Comparison of ENCODE assay signal across 12 cellular contexts in genomic region chr19:19155495-19156219, GRCh38. TPM values are rescaled to one million over a fixed set of nuclear protein-coding genes. Genes with fewer than 3 reads are reported as not detected.
DNase-seq lines count a peak whose midpoint lies in the region; ATAC-seq and TF ChIP-seq lines count a peak whose summit lies in the region.
"Had no signal": no experiment of that assay in that cellular context is flagged by ENCODE, and none has a peak within 500 bp of the region (broad histone marks: within the 10 kb centered on the region; RNA-seq: fewer than 3 reads in every experiment).

No MANE protein-coding gene starts in this region.

- no peak overlapping the region for H3K27ac Mint-ChIP-seq in Caco-2 (ENCODE audit: unreplicated experiment)

- H3K9me3 ChIP-seq in Caco-2: no peaks in the 10 kb centered on the region
- H3K9me3 ChIP-seq in GM23248 (ENCODE audit: low read depth): no peaks in the 10 kb centered on the region

- H2AFZ ChIP-seq in GM23248: no peak overlapping the region

- H3K27ac ChIP-seq in GM23248: no peak overlapping the region
- H3K27ac ChIP-seq: epithelial cell of prostate had no signal

- H3K4me2 ChIP-seq in GM23248 (ENCODE audit: unreplicated experiment): no peak overlapping the region

- WGBS in GM23248 (ENCODE audit: low coverage in 1 of 2, low lambda C conversion rate in 2 of 2, missing lambda C conversion rate in 2 of 2), 2 experiments: 92 to 96% methylated on average over 10 of the region's 10 CpGs

- H3K36me3 ChIP-seq in GM06990 (ENCODE audit: control insufficient read depth, insufficient read depth, low read length) (no peaks in the 10 kb centered on the region; the same call in none of the 2 replicates), Caco-2 (ENCODE audit: control insufficient read depth, insufficient read depth, low read length) (no peaks in the 10 kb centered on the region), GM23248 (ENCODE audit: low read depth) (no peaks in the 10 kb centered on the region)

- no peaks in the 10 kb centered on the region for H3K79me2 ChIP-seq in GM23248 (ENCODE audit: insufficient read depth)

- in situ Hi-C loops in GM23248 (cut with MboI): no loop called here

- no peaks in the 10 kb centered on the region for H3K9me3 Mint-ChIP-seq in Caco-2 (ENCODE audit: unreplicated experiment)

- H3K36me3 Mint-ChIP-seq in Caco-2 (ENCODE audit: insufficient read depth, unreplicated experiment): no peaks in the 10 kb centered on the region

- DNase-seq in GM06990 (ENCODE audit: extremely low read depth, insufficient read length) (peak; percentile 86), GM19238 (ENCODE audit: insufficient read length, low spot score) (peak; percentile 62), Caco-2 (no peak), NCI-H345 treated with DMSO at 0.1 percent for 48 hours (lab: John Stamatoyannopoulos, UW; ENCODE audit: unreplicated experiment) (no peak), GM23248 (no peak), middle frontal gyrus (ENCODE audit: extremely low spot score, low spot score) (no peak)
- DNase-seq: NCI-H1092 treated with DMSO at 0.1 percent for 48 hours, spleen, T-helper 9 cell had no signal

- no peak overlapping the region for H3K4me3 Mint-ChIP-seq in Caco-2 (ENCODE audit: unreplicated experiment)

- H3K27me3 ChIP-seq in GM06990 (replicated peaks; ENCODE audit: control insufficient read depth, insufficient read depth, low read length): no peaks in the 10 kb centered on the region
- no peaks in the 10 kb centered on the region for H3K27me3 ChIP-seq in Caco-2 (replicated peaks; ENCODE audit: control insufficient read depth, insufficient read depth, low read length)
- H3K27me3 ChIP-seq in GM23248 (replicated peaks; ENCODE audit: insufficient read depth): no peaks in the 10 kb centered on the region
- H3K27me3 ChIP-seq: spleen had no signal

- no peak overlapping the region for H3K9ac ChIP-seq in GM23248

- BruUV-seq in Caco-2 (replicated peaks; lab: Mats Ljungman, UMichigan): no TSS peak

- TF ChIP-seq CTCF in GM06990 (IDR thresholded peaks at IDR 0.05; ENCODE audit: insufficient read depth, low read length, poor library complexity, severe bottlenecking) (no peak), Caco-2 (IDR thresholded peaks at IDR 0.05; ENCODE audit: insufficient read depth in 1 of 2, low read depth in 1 of 2, low read length in 1 of 2, severe bottlenecking in 1 of 2, unreplicated experiment in 1 of 2) (no peak)

- H3K4me1 ChIP-seq in Caco-2: no peaks in the 10 kb centered on the region
- H3K4me1 ChIP-seq in GM23248 (ENCODE audit: insufficient read depth): no peaks in the 10 kb centered on the region

- no peaks in the 10 kb centered on the region for H3K27me3 Mint-ChIP-seq in Caco-2 (ENCODE audit: insufficient read depth, unreplicated experiment)

- ATAC-seq in HG02642 (IDR thresholded peaks at IDR 0.05; ENCODE audit: poor library complexity, unreplicated experiment) (peak; percentile 72), HG03520 (IDR thresholded peaks at IDR 0.05; ENCODE audit: unreplicated experiment) (peak; percentile 64)

- H3F3A ChIP-seq in GM23248 (ENCODE audit: insufficient read depth): no peaks in the 10 kb centered on the region

- POLR2A ChIA-PET in Caco-2 (lab: Charles Lee): no interaction called here

- H3K4me3 ChIP-seq in GM06990 (replicated peaks; ENCODE audit: low read depth, low read length) (no peak overlapping the region), Caco-2 (ENCODE audit: low read depth, low read length) (no peak overlapping the region), GM23248 (no peak overlapping the region)
- H3K4me3 ChIP-seq: spleen had no signal

- H3K9me2 ChIP-seq in GM23248 (ENCODE audit: insufficient read depth): no peaks in the 10 kb centered on the region

- no peaks in the 10 kb centered on the region for H3K4me1 Mint-ChIP-seq in Caco-2 (ENCODE audit: low read depth, unreplicated experiment)

- intact Hi-C loops in Caco-2 (cut with micrococcal nuclease; ENCODE audit: unreplicated experiment): no loop called here

- CTCF ChIA-PET in Caco-2 (lab: Charles Lee): no interaction called here

- no peaks in the 10 kb centered on the region for H4K20me1 ChIP-seq in GM23248 (ENCODE audit: insufficient read depth)

RNA-seq across cellular contexts. Expression of gene MEF2B, which starts 14.4 kb away (rescaled TPM):
- 0.82 and 1.5 TPM in 2 replicates for total RNA-seq in Caco-2 (2022)
- 0.22 and 0.38 TPM in 2 replicates for total RNA-seq in GM23248 (2014; rRNA removed; shearing (Covaris generic))
- 0.20 and 0.33 TPM in 2 replicates for polyA plus RNA-seq in GM23248 (2016; fragmentation: Nextera tagmentation; extraction: Ambion mirVana)

RNA-seq across cellular contexts. Expression of gene TMEM161A, which starts 17.4 kb away (rescaled TPM):
- 36.9 and 38.3 TPM in 2 replicates for total RNA-seq in Caco-2 (2022)
- total RNA-seq in GM23248 (2014; rRNA removed; shearing (Covaris generic)): 33.7 and 36.8 TPM in 2 replicates
- polyA plus RNA-seq in GM23248 (2016; fragmentation: Nextera tagmentation; extraction: Ambion mirVana): 29.1 and 32.5 TPM in 2 replicates

RNA-seq across cellular contexts. Expression of gene BORCS8, which starts 36.3 kb away (rescaled TPM):
- 36.2 and 37.7 TPM in 2 replicates for total RNA-seq in Caco-2 (2022)
- 9.7 and 14.7 TPM in 2 replicates for total RNA-seq in GM23248 (2014; rRNA removed; shearing (Covaris generic))
- 23.1 and 24.5 TPM in 2 replicates for polyA plus RNA-seq in GM23248 (2016; fragmentation: Nextera tagmentation; extraction: Ambion mirVana)

RNA-seq across cellular contexts. Expression of gene RFXANK, which starts 36.4 kb away (rescaled TPM):
- total RNA-seq in Caco-2 (2022): 59.8 and 73.4 TPM in 2 replicates
- total RNA-seq in GM23248 (2014; rRNA removed; shearing (Covaris generic)): 30.6 and 42.6 TPM in 2 replicates
- polyA plus RNA-seq in GM23248 (2016; fragmentation: Nextera tagmentation; extraction: Ambion mirVana): 44.5 and 55.9 TPM in 2 replicates

RNA-seq across cellular contexts. Expression of gene NR2C2AP, which starts 47.6 kb away (rescaled TPM):
- total RNA-seq in Caco-2 (2022): 25.2 and 25.7 TPM in 2 replicates
- 14.3 and 19.5 TPM in 2 replicates for total RNA-seq in GM23248 (2014; rRNA removed; shearing (Covaris generic))
- polyA plus RNA-seq in GM23248 (2016; fragmentation: Nextera tagmentation; extraction: Ambion mirVana): 13.5 and 14.2 TPM in 2 replicates

Comparison
In these comparisons a context has a peak if more than half of its experiments do, and no peak if none do; other contexts are left out.
1. DNase-seq: peak in GM06990 (single experiment) and GM19238 (single experiment); none in Caco-2 (0 of 2), NCI-H345 treated with DMSO at 0.1 percent for 48 hours (single experiment), GM23248 (single experiment) and middle frontal gyrus (single experiment).